16 cellular contexts compared by ENCODE assay signal in genomic region chr3:37320276-37320675, GRCh38.
DNase-seq lines count a peak whose midpoint lies in the region; ATAC-seq, FAIRE-seq and TF ChIP-seq lines count a peak whose summit lies in the region.
"Had no signal": no experiment of that assay in that cellular context is flagged by ENCODE, and none has a peak within 500 bp of the region (broad histone marks: within the 10 kb centered on the region; RNA-seq: fewer than 3 reads in every experiment).

No MANE protein-coding gene starts in this region.

- peaks cover 30% of the 10 kb centered on the region for H3K4me1 Mint-ChIP-seq in activated T-helper 17 cell treated with anti-CD3 and anti-CD28 coated beads, Interleukin-2, amount 50 U/mL, for 72 hours

- peak overlapping the region; percentile 41 for H3K4me3 Mint-ChIP-seq in activated T-helper 17 cell treated with anti-CD3 and anti-CD28 coated beads, Interleukin-2, amount 50 U/mL, for 72 hours

- H3K4me3 ChIP-seq in GM12865 (ENCODE audit: low read depth, low read length) = no peak overlapping the region
- H3K4me3 ChIP-seq: GM23248, left ventricle myocardium inferior, upper lobe of left lung had no signal

- no peaks in the 10 kb centered on the region for H3K9me3 Mint-ChIP-seq in activated T-helper 17 cell treated with anti-CD3 and anti-CD28 coated beads, Interleukin-2, amount 50 U/mL, for 72 hours

- DNase-seq in activated CD4-positive, CD25-positive, alpha-beta regulatory T cell treated with anti-CD3 and anti-CD28 coated beads, Interleukin-2, amount 50 U/mL, for 72 hours = no peak
- DNase-seq in GM12865 (ENCODE audit: low read depth) (peak; percentile 69), midbrain (lab: John Stamatoyannopoulos, UW) (no peak), frontal cortex (ENCODE audit: low spot score in 2 of 2) (no peak), AG20443 (ENCODE audit: low spot score) (no peak)
- DNase-seq: DMS79, Karpas-422, left ventricle myocardium inferior, NCI-H510A, upper lobe of left lung had no signal

- no peak for FAIRE-seq in frontal cortex (lab: Jason Lieb, UNC)
- FAIRE-seq: GM19239 had no signal

- peaks cover 99% of the 10 kb centered on the region for H3K36me3 Mint-ChIP-seq in activated T-helper 17 cell treated with anti-CD3 and anti-CD28 coated beads, Interleukin-2, amount 50 U/mL, for 72 hours (ENCODE audit: low read depth)

- no peaks in the 10 kb centered on the region for H3K27me3 Mint-ChIP-seq in activated T-helper 17 cell treated with anti-CD3 and anti-CD28 coated beads, Interleukin-2, amount 50 U/mL, for 72 hours

- peak overlapping the region; percentile 83 for H3K27ac Mint-ChIP-seq in activated T-helper 17 cell treated with anti-CD3 and anti-CD28 coated beads, Interleukin-2, amount 50 U/mL, for 72 hours

- ATAC-seq in activated CD4-positive, CD25-positive, alpha-beta regulatory T cell treated with anti-CD3 and anti-CD28 coated beads, Interleukin-2, amount 50 U/mL, for 24 hours = peak; percentile 53 to 82
- ATAC-seq in HG02588 (IDR thresholded peaks at IDR 0.05; ENCODE audit: unreplicated experiment) = peak; percentile 49
- peak; percentile 93 for ATAC-seq in activated T-helper 17 cell treated with anti-CD3 and anti-CD28 coated beads, Interleukin-2, amount 50 U/mL, for 72 hours (replicated peaks)
- ATAC-seq: SK-N-SH treated with all-trans-retinoic acid at 6 μM for 48 hours had no signal

- no peak for TF ChIP-seq CTCF in GM12865 (IDR thresholded peaks at IDR 0.05; ENCODE audit: insufficient read depth, low read depth, low read length, missing control alignments)
